1 cellular context compared by ENCODE assay signal in the genomic region with DNA sequence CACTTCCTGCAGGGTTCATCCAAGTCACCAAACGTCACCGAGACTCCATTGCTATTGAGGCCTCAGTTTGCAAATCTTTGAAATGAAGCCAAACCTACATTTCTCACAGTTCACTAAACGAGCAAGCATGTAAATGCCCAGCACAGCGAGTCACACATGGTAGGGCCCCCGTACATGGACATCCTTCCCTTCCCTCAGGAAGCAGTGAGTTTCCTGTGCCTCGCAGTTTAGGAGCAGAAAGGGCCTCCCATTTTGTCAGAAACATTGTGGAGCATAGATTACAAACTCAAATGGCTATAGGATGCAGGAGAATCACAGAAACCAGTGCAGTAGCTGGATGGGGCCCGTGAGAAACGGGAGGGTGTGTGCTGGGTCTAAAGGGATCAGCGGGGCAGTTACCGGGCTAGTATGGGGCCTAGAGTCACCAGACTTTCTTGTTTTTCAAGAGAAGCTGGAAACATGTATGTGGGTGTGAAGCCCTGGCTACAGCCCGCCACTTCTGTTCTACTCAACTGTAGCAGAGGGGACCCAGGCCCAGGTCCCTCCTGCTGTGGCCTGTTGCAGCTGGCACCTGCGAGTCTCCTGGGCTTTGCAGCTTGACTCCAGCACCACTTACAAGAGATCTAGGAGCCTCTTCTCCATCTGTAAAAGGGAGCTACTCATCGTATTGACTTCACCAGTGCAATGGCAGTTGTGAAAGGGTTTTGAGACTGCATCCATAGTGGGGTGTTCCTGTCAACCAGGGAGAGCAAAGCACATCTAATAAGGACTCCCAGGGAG.
TF ChIP-seq lines count a peak whose summit lies in the region.

No MANE protein-coding gene starts in this region.

TF ChIP-seq in IMR-90, 13 proteins besides CTCF, POLR2A, EP300 and RAD21:
- no peak for TF ChIP-seq MAFK (IDR thresholded peaks at IDR 0.05; ENCODE audit: low read depth, low read length)
- no peak for TF ChIP-seq NFE2L2 (IDR thresholded peaks at IDR 0.05; ENCODE audit: low read depth, low read length)
- no peak for TF ChIP-seq SMC3 (IDR thresholded peaks at IDR 0.05; ENCODE audit: low read depth, low read length)
- no peak for TF ChIP-seq RFX5 (IDR thresholded peaks at IDR 0.05; ENCODE audit: low read depth, low read length)
- TF ChIP-seq MXI1 (IDR thresholded peaks at IDR 0.05; ENCODE audit: borderline replicate concordance, low read depth, low read length): no peak
- no peak for TF ChIP-seq ELK1 (IDR thresholded peaks at IDR 0.05; ENCODE audit: borderline replicate concordance, low read depth, low read length)
- no peak for TF ChIP-seq USF2 (IDR thresholded peaks at IDR 0.05; ENCODE audit: low read depth, low read length)
- TF ChIP-seq BHLHE40 (IDR thresholded peaks at IDR 0.05; ENCODE audit: low read depth, low read length): no peak
- no peak for TF ChIP-seq CEBPB (IDR thresholded peaks at IDR 0.05; ENCODE audit: low read depth, low read length)
TF ChIP-seq in IMR-90: peak in this region for 0.
